Comparison of ENCODE assay signal across 1 cellular context in the genomic region with DNA sequence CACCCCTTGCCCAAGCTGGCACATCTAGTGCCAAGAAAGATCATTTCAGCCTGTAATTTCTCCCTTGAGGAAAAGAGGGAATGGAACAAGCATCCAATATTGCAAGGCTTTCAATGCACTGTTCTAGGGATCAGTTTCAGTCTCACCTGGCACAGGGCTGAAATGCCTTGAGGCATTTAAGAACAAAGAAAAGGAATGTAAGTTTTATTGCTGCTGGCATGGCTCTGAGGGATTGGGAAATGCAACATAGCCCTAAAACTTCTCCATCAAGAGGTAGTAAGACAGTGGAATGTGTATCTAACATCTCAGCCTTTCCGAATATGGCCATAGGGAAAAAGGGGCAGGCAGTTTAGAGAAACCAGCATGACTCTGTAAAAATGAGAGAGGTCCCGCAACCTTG.
TF ChIP-seq lines count a peak whose summit lies in the region.

No MANE protein-coding gene starts in this region.

TF ChIP-seq in H1, 55 proteins besides CTCF, POLR2A, EP300 and RAD21 (continued from another document):
- no peak for TF ChIP-seq ASH2L (IDR thresholded peaks at IDR 0.05; ENCODE audit: low read length)
- TF ChIP-seq, protein P1, sequence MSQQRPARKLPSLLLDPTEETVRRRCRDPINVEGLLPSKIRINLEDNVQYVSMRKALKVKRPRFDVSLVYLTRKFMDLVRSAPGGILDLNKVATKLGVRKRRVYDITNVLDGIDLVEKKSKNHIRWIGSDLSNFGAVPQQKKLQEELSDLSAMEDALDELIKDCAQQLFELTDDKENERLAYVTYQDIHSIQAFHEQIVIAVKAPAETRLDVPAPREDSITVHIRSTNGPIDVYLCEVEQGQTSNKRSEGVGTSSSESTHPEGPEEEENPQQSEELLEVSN (IDR thresholded peaks at IDR 0.05): no peak
- no peak for TF ChIP-seq SP1 (IDR thresholded peaks at IDR 0.05; ENCODE audit: low read depth, low read length)
- TF ChIP-seq TCF12 (IDR thresholded peaks at IDR 0.05; ENCODE audit: low read depth, low read length): no peak
- no peak for TF ChIP-seq JUND (IDR thresholded peaks at IDR 0.05; ENCODE audit: low read length)
- no peak for TF ChIP-seq BRCA1 (IDR thresholded peaks at IDR 0.05; ENCODE audit: low read depth, low read length)
- TF ChIP-seq PHF8 (conservative IDR thresholded peaks at IDR 0.05; ENCODE audit: low read depth, low read length): no peak
